Comparison of ENCODE assay signal across 1 cellular context in genomic region chr17:17913695-17914332, GRCh38.
TF ChIP-seq lines count a peak whose summit lies in the region.

No MANE protein-coding gene starts in this region.

TF ChIP-seq in HepG2, 621 proteins besides CTCF, POLR2A, EP300 and RAD21 (continued from another document):
- TF ChIP-seq ZXDC (CRISPR knock-in tag; IDR thresholded peaks at IDR 0.05) (no peak), ZKSCAN8 (CRISPR knock-in tag; IDR thresholded peaks at IDR 0.05; ENCODE audit: borderline replicate concordance) (no peak), ZFP36L2 (CRISPR knock-in tag; IDR thresholded peaks at IDR 0.05) (no peak), MAF1 (CRISPR knock-in tag; IDR thresholded peaks at IDR 0.05; ENCODE audit: borderline replicate concordance) (no peak), ZNF746 (CRISPR knock-in tag; IDR thresholded peaks at IDR 0.05) (no peak), TEF (CRISPR knock-in tag; IDR thresholded peaks at IDR 0.05) (no peak), MAFF (IDR thresholded peaks at IDR 0.05; ENCODE audit: low read depth, low read length) (no peak), CSRNP2 (CRISPR knock-in tag; conservative IDR thresholded peaks at IDR 0.05; ENCODE audit: low read depth) (no peak), NFAT5 (CRISPR knock-in tag; IDR thresholded peaks at IDR 0.05) (no peak), ZNF563 (CRISPR knock-in tag; IDR thresholded peaks at IDR 0.05) (no peak), KLF12 (CRISPR knock-in tag; IDR thresholded peaks at IDR 0.05; ENCODE audit: borderline replicate concordance) (no peak), JUNB (CRISPR knock-in tag; IDR thresholded peaks at IDR 0.05; ENCODE audit: borderline replicate concordance) (0 out of 2 replicates have a peak, but pooled peaks have one; percentile 27), MLX (CRISPR knock-in tag; IDR thresholded peaks at IDR 0.05) (0 out of 2 replicates have a peak, but pooled peaks have one; percentile 37), ZNF282 (IDR thresholded peaks at IDR 0.05; ENCODE audit: partially characterized antibody) (no peak), ATM (IDR thresholded peaks at IDR 0.05; ENCODE audit: borderline replicate concordance) (no peak), SALL1 (CRISPR knock-in tag; IDR thresholded peaks at IDR 0.05) (peak; percentile 28; the same call in 1 of the 2 replicates), PATZ1 (CRISPR knock-in tag; IDR thresholded peaks at IDR 0.05) (0 out of 2 replicates have a peak, but pooled peaks have one; percentile 10), ATF3 (CRISPR knock-in tag; IDR thresholded peaks at IDR 0.05) (peak; percentile 76), FOXP4 (CRISPR knock-in tag; IDR thresholded peaks at IDR 0.05) (no peak), GATAD2A (CRISPR knock-in tag; IDR thresholded peaks at IDR 0.05) (no peak), THAP11 (CRISPR knock-in tag; IDR thresholded peaks at IDR 0.05) (0 out of 2 replicates have a peak, but pooled peaks have one; percentile 28), BCL6 (CRISPR knock-in tag; IDR thresholded peaks at IDR 0.05) (no peak), AGO2 (optimal IDR thresholded peaks at IDR 0.05; ENCODE audit: low read depth, low read length) (no peak), ZNF414 (CRISPR knock-in tag; IDR thresholded peaks at IDR 0.05) (no peak), SAP130 (CRISPR knock-in tag; IDR thresholded peaks at IDR 0.05; ENCODE audit: low read depth) (peak; percentile 66), HNRNPUL1 (IDR thresholded peaks at IDR 0.05; ENCODE audit: low read depth, low read length) (no peak), CBX5 (CRISPR knock-in tag; IDR thresholded peaks at IDR 0.05; ENCODE audit: borderline replicate concordance) (0 out of 2 replicates have a peak, but pooled peaks have one; percentile 27), JUND (CRISPR knock-in tag; IDR thresholded peaks at IDR 0.05) (peak; percentile 83), FOSL1 (CRISPR knock-in tag; IDR thresholded peaks at IDR 0.05; ENCODE audit: borderline replicate concordance) (peak; percentile 61; the same call in 1 of the 2 replicates), THAP9 (CRISPR knock-in tag; IDR thresholded peaks at IDR 0.05; ENCODE audit: borderline replicate concordance) (no peak), SMAD3 (CRISPR knock-in tag; IDR thresholded peaks at IDR 0.05) (no peak), KDM3A (CRISPR knock-in tag; IDR thresholded peaks at IDR 0.05; ENCODE audit: low read depth) (no peak), NFE2L1 (CRISPR knock-in tag; IDR thresholded peaks at IDR 0.05; ENCODE audit: borderline replicate concordance) (no peak), HOXD1 (CRISPR knock-in tag; IDR thresholded peaks at IDR 0.05) (no peak), HOXA7 (CRISPR knock-in tag; IDR thresholded peaks at IDR 0.05) (no peak)
